ENCODE assay signal across 13 cellular contexts in the genomic region with DNA sequence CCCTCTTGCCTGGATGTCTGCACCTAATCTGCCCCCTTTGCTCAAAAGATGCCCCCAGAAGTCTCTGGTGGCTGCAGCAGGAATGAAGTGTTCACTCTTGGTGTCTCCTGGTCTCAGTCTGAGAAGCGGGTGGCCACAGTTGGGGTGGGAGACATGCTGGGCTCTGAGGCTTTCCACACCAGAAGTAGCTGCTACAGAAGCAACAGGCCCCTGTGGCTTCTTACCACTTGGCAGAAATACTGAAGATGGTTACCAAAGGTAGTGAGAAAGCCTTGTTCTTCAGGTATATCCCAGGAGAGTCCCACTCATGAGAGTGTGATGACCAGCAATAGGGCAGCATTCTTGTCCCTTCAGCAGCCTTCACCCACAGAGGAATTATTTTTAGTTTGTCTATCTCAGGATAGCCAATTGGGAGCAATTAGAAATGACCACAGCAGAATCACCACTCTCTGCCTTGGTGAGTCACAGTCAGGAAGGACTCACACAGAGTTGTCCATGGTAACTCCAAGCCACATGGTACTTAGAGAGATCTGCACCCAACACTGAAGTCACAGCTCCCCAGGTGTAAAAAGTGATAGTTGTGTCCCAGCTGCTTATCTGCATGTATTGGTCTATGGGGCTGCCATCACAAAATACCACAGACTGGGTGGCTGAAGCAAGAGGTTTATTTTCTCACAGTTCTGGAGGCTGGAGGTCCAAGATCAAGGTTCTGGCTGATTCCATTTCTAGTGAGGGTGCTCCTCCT.
A peak's percentile ranks its signal among the peaks of the same experiment; 100 is the strongest.
DNase-seq lines count a peak whose midpoint lies in the region; ATAC-seq, FAIRE-seq and TF ChIP-seq lines count a peak whose summit lies in the region.
"Had no signal": no experiment of that assay in that cellular context is flagged by ENCODE, and none has a peak within 500 bp of the region (broad histone marks: within the 10 kb centered on the region; RNA-seq: fewer than 3 reads in every experiment).

No MANE protein-coding gene starts in this region.

- H3K79me2 ChIP-seq in HepG2 (ENCODE audit: insufficient read depth, low read length), result no peaks in the 10 kb centered on the region

- no peak overlapping the region for H2AFZ ChIP-seq in HepG2 (ENCODE audit: low read length)

- H3K27me3 ChIP-seq in foreskin keratinocyte (no peaks in the 10 kb centered on the region), HepG2 (ENCODE audit: control insufficient read depth in 1 of 2, insufficient read depth in 2 of 2, low read length in 2 of 2) (peaks cover 6 to 45% of the 10 kb centered on the region in 2 experiments; a peak in 3 of 5 replicates)

- 100% methylated on average over 1 of the region's 1 CpG for WGBS in HepG2 (ENCODE audit: low lambda C conversion rate)

- H4K20me1 ChIP-seq in HepG2 (ENCODE audit: insufficient read depth, low read length), result no peaks in the 10 kb centered on the region

- TF ChIP-seq POLR2A in GM12891 (IDR thresholded peaks at IDR 0.05; ENCODE audit: low read depth, low read length), result no peak
- no peak for TF ChIP-seq POLR2A in HepG2 (IDR thresholded peaks at IDR 0.05; ENCODE audit: insufficient read depth in 1 of 2, low read depth in 2 of 2, low read length in 2 of 2)

- no peaks in the 10 kb centered on the region for H3K4me1 ChIP-seq in foreskin keratinocyte
- no peaks in the 10 kb centered on the region for H3K4me1 ChIP-seq in HepG2 (ENCODE audit: insufficient read depth, low read length)

- H3K9me3 ChIP-seq in HepG2 (ENCODE audit: low read length), result no peaks in the 10 kb centered on the region

- in situ Hi-C loops in HepG2 (cut with HindIII; ENCODE audit: extremely low pct_ligation_motif_present, low pct_unique_long_range_greater_than_20kb), result no loop called here

- BruUV-seq in HepG2 (replicated peaks; lab: Mats Ljungman, UMichigan), result no TSS peak

- H3K4me3 ChIP-seq in HepG2 (replicated peaks in 1 of 3; ENCODE audit: insufficient read depth in 1 of 3, low read depth in 2 of 3, low read length in 3 of 3), result no peak overlapping the region

- no peaks in the 10 kb centered on the region for H3K36me3 ChIP-seq in HepG2 (replicated peaks in 1 of 2; ENCODE audit: control insufficient read depth in 1 of 2, insufficient read depth in 2 of 2, low read length in 2 of 2)

- ATAC-seq in foreskin keratinocyte (peak; percentile 35), GM21529 (IDR thresholded peaks at IDR 0.05; ENCODE audit: unreplicated experiment) (no peak), HepG2 (no peak)
- ATAC-seq: stimulated activated memory B cell treated with anti-CD40 and anti-IgM and Interleukin-4, amounts not matched to agents 10 μg/mL and 1 μg/mL and 100 μg/mL, for 72 hours had no signal

- DNase-seq in AG08395 (ENCODE audit: low spot score) (peak; percentile 94), GM12891 (ENCODE audit: insufficient read length, low spot score) (no peak), RPMI8226 (peak; percentile 61), foreskin keratinocyte (no peak), SK-N-DZ (ENCODE audit: low spot score) (no peak), HEK293T (ENCODE audit: extremely low spot score) (no peak), HepG2 (ENCODE audit: low spot score) (no peak)
- DNase-seq: activated naive CD4-positive, alpha-beta T cell treated with anti-CD3 and anti-CD28 coated beads for 36 hours; effector CD4-positive, alpha-beta T cell; NCI-H2081 treated with DMSO at 0.1 percent for 48 hours had no signal

- H3K4me2 ChIP-seq in HepG2 (ENCODE audit: low read depth, low read length), result no peak overlapping the region

- peak; percentile 76 for FAIRE-seq in GM12891 (lab: Jason Lieb, UNC)
- FAIRE-seq in HepG2 (lab: Jason Lieb, UNC), result no peak

- H3K27ac ChIP-seq in foreskin keratinocyte (no peak overlapping the region), HepG2 (ENCODE audit: extremely low read length, insufficient read depth, low read length) (no peak overlapping the region)
- H3K27ac ChIP-seq: RWPE1 had no signal

- H3K9ac ChIP-seq in HepG2 (ENCODE audit: insufficient read depth, low read depth, low read length), result no peak overlapping the region

- TF ChIP-seq CTCF in foreskin keratinocyte (conservative IDR thresholded peaks at IDR 0.05) (no peak), HepG2 (CRISPR knock-in tag; IDR thresholded peaks at IDR 0.05) (no peak)

- TF ChIP-seq EP300 in HepG2 (IDR thresholded peaks at IDR 0.05; ENCODE audit: low read depth in 2 of 2, low read length in 2 of 2) (no peak), HepG2 (CRISPR knock-in tag; IDR thresholded peaks at IDR 0.05; ENCODE audit: borderline replicate concordance) (no peak)

- CTCF ChIA-PET in HEK293T (lab: Yijun Ruan, JAX) (no interaction called here), HepG2 (lab: Yijun Ruan, JAX; ENCODE audit: low intra/inter-chr PET ratio, low total read pairs) (no interaction called here)

- TF ChIP-seq RAD21 in HepG2 (CRISPR knock-in tag; IDR thresholded peaks at IDR 0.05), result no peak

- POLR2A ChIA-PET in HEK293T (lab: Yijun Ruan, JAX) (no interaction called here), HepG2 (lab: Yijun Ruan, JAX) (no interaction called here)

- intact Hi-C loops in HepG2 (cut with micrococcal nuclease; ENCODE audit: unreplicated experiment), result no loop called here

TF ChIP-seq in GM12891, 5 proteins besides CTCF, POLR2A, EP300 and RAD21:
- no peak for TF ChIP-seq TAF1 (IDR thresholded peaks at IDR 0.05; ENCODE audit: low read depth, low read length)

TF ChIP-seq in HEK293T, 16 proteins besides CTCF, POLR2A, EP300 and RAD21:
- TF ChIP-seq CTBP1 (IDR thresholded peaks at IDR 0.05; ENCODE audit: borderline replicate concordance), result no peak
- no peak for TF ChIP-seq NFRKB (IDR thresholded peaks at IDR 0.05)
- no peak for TF ChIP-seq FOXM1 (IDR thresholded peaks at IDR 0.05; ENCODE audit: borderline replicate concordance)
- no peak for TF ChIP-seq SUZ12 (IDR thresholded peaks at IDR 0.05)
- TF ChIP-seq HDGF (IDR thresholded peaks at IDR 0.05; ENCODE audit: borderline replicate concordance), result no peak
- TF ChIP-seq ELF4 (IDR thresholded peaks at IDR 0.05), result no peak
- no peak for TF ChIP-seq ARNT (IDR thresholded peaks at IDR 0.05)
- TF ChIP-seq TARDBP (IDR thresholded peaks at IDR 0.05), result no peak
- TF ChIP-seq ZNF384 (IDR thresholded peaks at IDR 0.05), result no peak
- TF ChIP-seq BHLHE40 (IDR thresholded peaks at IDR 0.05; ENCODE audit: borderline replicate concordance), result no peak
- no peak for TF ChIP-seq PKNOX1 (IDR thresholded peaks at IDR 0.05)
- no peak for TF ChIP-seq L3MBTL2 (conservative IDR thresholded peaks at IDR 0.05)
- no peak for TF ChIP-seq LEF1 (IDR thresholded peaks at IDR 0.05; ENCODE audit: borderline replicate concordance)

TF ChIP-seq in HepG2, 621 proteins besides CTCF, POLR2A, EP300 and RAD21:
- TF ChIP-seq KDM2A (CRISPR knock-in tag; IDR thresholded peaks at IDR 0.05; ENCODE audit: borderline replicate concordance, low read depth), result no peak
- no peak for TF ChIP-seq ZBTB7A (CRISPR knock-in tag; IDR thresholded peaks at IDR 0.05)
- TF ChIP-seq ZNF572 (CRISPR knock-in tag; IDR thresholded peaks at IDR 0.05), result no peak
- TF ChIP-seq ZNF878 (CRISPR knock-in tag; IDR thresholded peaks at IDR 0.05), result no peak
- TF ChIP-seq USF2 (IDR thresholded peaks at IDR 0.05; ENCODE audit: low read depth, low read length), result no peak
- TF ChIP-seq USF2 (CRISPR knock-in tag; IDR thresholded peaks at IDR 0.05; ENCODE audit: borderline replicate concordance), result no peak

Comparison
In these comparisons a context has a peak if more than half of its experiments do, and no peak if none do; other contexts are left out.
1. DNase-seq: peak in AG08395 (single experiment) and RPMI8226 (single experiment); none in GM12891 (single experiment), foreskin keratinocyte (0 of 2), SK-N-DZ (single experiment), HEK293T (single experiment) and HepG2 (single experiment).